21 cellular contexts compared by ENCODE assay signal in the genomic region with DNA sequence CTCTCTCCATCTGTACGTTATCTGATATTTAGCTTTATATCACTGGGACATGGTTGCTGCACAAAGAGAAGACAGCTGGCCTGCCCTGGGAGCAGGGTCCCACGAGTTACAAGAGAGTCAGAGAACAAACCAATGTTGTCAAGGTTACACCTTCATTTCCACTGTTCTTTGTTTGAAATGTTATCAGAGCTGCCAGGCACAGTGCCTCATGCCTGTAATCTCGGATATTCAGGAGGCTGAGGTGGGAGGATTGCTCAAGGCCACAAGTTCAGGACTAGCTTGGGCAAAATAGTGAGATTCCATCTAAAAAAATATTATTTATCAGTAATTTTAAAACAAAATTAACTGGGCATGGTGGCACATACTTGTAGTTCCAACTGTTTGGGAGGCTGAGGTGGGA.
"Had no signal": no experiment of that assay in that cellular context is flagged by ENCODE, and none has a peak within 500 bp of the region (broad histone marks: within the 10 kb centered on the region; RNA-seq: fewer than 3 reads in every experiment).

No MANE protein-coding gene starts in this region.

- H3K27ac ChIP-seq: esophagus muscularis mucosa, gastroesophageal sphincter, heart left ventricle, left ventricle myocardium inferior, parathyroid adenoma, thyroid gland had no signal

- H3K4me3 ChIP-seq: dorsolateral prefrontal cortex, esophagus muscularis mucosa, gastroesophageal sphincter, heart left ventricle, left ventricle myocardium inferior, thyroid gland had no signal

- H3K27ac Mint-ChIP-seq: activated B cell treated with CpG ODN at 0.5 μM for 24 hours; activated CD4-positive, alpha-beta memory T cell treated with anti-CD3 and anti-CD28 coated beads for 36 hours; activated CD8-positive, alpha-beta memory T cell treated with anti-CD3 and anti-CD28 coated beads, Interleukin-2, amount 10 ng/mL, durations not matched to agents 7 days and 5 days; activated naive CD8-positive, alpha-beta T cell; memory B cell; naive B cell; T-helper 1 cell treated with Interleukin-12 subunit alpha and Interleukin-12 subunit beta and Interleukin-4 antibody, amounts not matched to agents 30 μg/mL and 1 μg/mL, for 36 hours had no signal

- H3K4me3 Mint-ChIP-seq: activated B cell treated with CpG ODN at 0.5 μM for 24 hours; activated CD4-positive, alpha-beta memory T cell treated with anti-CD3 and anti-CD28 coated beads for 36 hours; activated CD8-positive, alpha-beta memory T cell treated with anti-CD3 and anti-CD28 coated beads, Interleukin-2, amount 10 ng/mL, durations not matched to agents 7 days and 5 days; activated naive CD8-positive, alpha-beta T cell; memory B cell; naive B cell; T-helper 1 cell treated with Interleukin-12 subunit alpha and Interleukin-12 subunit beta and Interleukin-4 antibody, amounts not matched to agents 30 μg/mL and 1 μg/mL, for 36 hours had no signal

- H3K27me3 ChIP-seq: dorsolateral prefrontal cortex, esophagus muscularis mucosa, gastroesophageal sphincter, heart left ventricle, thyroid gland had no signal

- H3K27me3 Mint-ChIP-seq: activated B cell treated with CpG ODN at 0.5 μM for 24 hours; activated CD4-positive, alpha-beta memory T cell treated with anti-CD3 and anti-CD28 coated beads for 36 hours; activated naive CD8-positive, alpha-beta T cell; memory B cell; naive B cell had no signal

- H3K9me3 ChIP-seq: esophagus muscularis mucosa, gastroesophageal sphincter, heart left ventricle, left ventricle myocardium inferior, thyroid gland had no signal

- H3K4me1 ChIP-seq: esophagus muscularis mucosa, gastroesophageal sphincter had no signal

- ATAC-seq: activated CD8-positive, alpha-beta memory T cell treated with anti-CD3 and anti-CD28 coated beads, Interleukin-2, amount 10 ng/mL, durations not matched to agents 7 days and 5 days; gastroesophageal sphincter; heart left ventricle had no signal

- H3K9me3 Mint-ChIP-seq: activated B cell treated with CpG ODN at 0.5 μM for 24 hours; activated CD4-positive, alpha-beta memory T cell treated with anti-CD3 and anti-CD28 coated beads for 36 hours; memory B cell; naive B cell; T-helper 1 cell treated with Interleukin-12 subunit alpha and Interleukin-12 subunit beta and Interleukin-4 antibody, amounts not matched to agents 30 μg/mL and 1 μg/mL, for 36 hours had no signal

- DNase-seq: activated B cell treated with CpG ODN at 0.5 μM for 24 hours; activated CD4-positive, alpha-beta memory T cell treated with anti-CD3 and anti-CD28 coated beads for 36 hours; activated CD4-positive, alpha-beta T cell treated with anti-CD3 and anti-CD28 coated beads for 4 hours; activated CD8-positive, alpha-beta memory T cell treated with anti-CD3 and anti-CD28 coated beads, Interleukin-2, amount 10 ng/mL, durations not matched to agents 7 days and 5 days; amygdala; caudate nucleus; dorsolateral prefrontal cortex; heart left ventricle; left ventricle myocardium inferior; naive B cell; stimulated activated CD4-positive, alpha-beta T cell treated with anti-CD3 and anti-CD28 coated beads, Interleukin-12 subunit alpha, Interleukin-12 subunit beta, amount 100 ng/mL, for 4 hours; stimulated activated CD4-positive, alpha-beta T cell treated with anti-CD3 and anti-CD28 coated beads, Interleukin-1b, Interleukin-23, amount 100 ng/mL, for 48 hours; stimulated activated CD8-positive, alpha-beta memory T cell treated with anti-CD3 and anti-CD28 coated beads, Interleukin-4, amount 100 ng/mL, for 48 hours; stimulated activated naive CD4-positive, alpha-beta T cell; thyroid gland had no signal
